Comparison of ENCODE assay signal across 22 cellular contexts in the genomic region with DNA sequence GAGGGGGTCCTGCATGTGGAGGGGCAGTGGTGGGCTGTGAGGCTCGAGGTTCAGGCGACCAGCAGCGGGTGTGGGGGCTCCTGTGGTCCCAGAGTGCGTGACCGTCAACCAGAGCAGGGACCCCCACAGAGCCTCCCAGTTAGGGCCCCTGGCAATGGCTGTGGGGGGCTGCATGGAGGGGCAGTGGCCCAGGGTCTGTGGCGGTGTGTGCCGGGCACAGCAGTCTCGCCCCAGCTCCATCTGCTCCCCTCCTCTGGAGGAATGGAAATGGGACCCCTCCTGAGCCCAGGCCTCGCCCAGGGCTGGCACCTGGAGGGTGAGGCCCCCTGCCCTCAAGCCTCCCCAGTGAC.
"Had no signal": no experiment of that assay in that cellular context is flagged by ENCODE, and none has a peak within 500 bp of the region (broad histone marks: within the 10 kb centered on the region; RNA-seq: fewer than 3 reads in every experiment).

No MANE protein-coding gene starts in this region.

- H3K27me3 Mint-ChIP-seq: activated CD8-positive, alpha-beta memory T cell treated with anti-CD3 and anti-CD28 coated beads, Interleukin-2, amount 10 ng/mL, durations not matched to agents 7 days and 5 days; activated naive CD8-positive, alpha-beta T cell treated with anti-CD3 and anti-CD28 coated beads, Interleukin-2, amount 50 U/mL, for 24 hours had no signal

- ATAC-seq: activated CD8-positive, alpha-beta memory T cell treated with anti-CD3 and anti-CD28 coated beads, Interleukin-2, amount 10 ng/mL, durations not matched to agents 7 days and 5 days; activated naive CD4-positive, alpha-beta T cell treated with anti-CD3 and anti-CD28 coated beads, Interleukin-2, amount 50 U/mL, for 72 hours; activated naive CD8-positive, alpha-beta T cell treated with anti-CD3 and anti-CD28 coated beads, Interleukin-2, amount 50 U/mL, for 24 hours; activated T-cell treated with anti-CD3 and anti-CD28 coated beads, Interleukin-2, amount 50 U/mL, for 4 hours; T-helper 17 cell; WTC11 had no signal

- H3K36me3 Mint-ChIP-seq: activated CD8-positive, alpha-beta memory T cell treated with anti-CD3 and anti-CD28 coated beads, Interleukin-2, amount 10 ng/mL, durations not matched to agents 7 days and 5 days; activated naive CD4-positive, alpha-beta T cell treated with anti-CD3 and anti-CD28 coated beads, Interleukin-2, amount 50 U/mL, for 72 hours; WTC11 had no signal

- H3K4me1 ChIP-seq: Peyer's patch had no signal

- H3K27ac Mint-ChIP-seq: activated CD8-positive, alpha-beta memory T cell treated with anti-CD3 and anti-CD28 coated beads, Interleukin-2, amount 10 ng/mL, durations not matched to agents 7 days and 5 days; activated naive CD4-positive, alpha-beta T cell treated with anti-CD3 and anti-CD28 coated beads, Interleukin-2, amount 50 U/mL, for 72 hours; activated naive CD8-positive, alpha-beta T cell treated with anti-CD3 and anti-CD28 coated beads, Interleukin-2, amount 50 U/mL, for 24 hours; T-helper 17 cell; WTC11 had no signal

- H3K27ac ChIP-seq: brain microvascular endothelial cell, cardiac muscle cell, KMS-11, Peyer's patch, RWPE1 had no signal

- DNase-seq: activated CD4-positive, alpha-beta T cell treated with anti-CD3 and anti-CD28 coated beads for 48 hours; activated CD4-positive, alpha-beta T cell treated with anti-CD3 and anti-CD28 coated beads, Interleukin-2, amount 50 U/mL, for 4 hours; activated CD4-positive, CD25-positive, alpha-beta regulatory T cell treated with anti-CD3 and anti-CD28 coated beads, Interleukin-2, amount 50 U/mL, for 72 hours; activated CD8-positive, alpha-beta memory T cell treated with anti-CD3 and anti-CD28 coated beads, Interleukin-2, amount 10 ng/mL, durations not matched to agents 7 days and 5 days; activated effector memory CD4-positive, alpha-beta T cell treated with anti-CD3 and anti-CD28 coated beads, Interleukin-2, amount 50 U/mL, for 16 hours; activated naive CD4-positive, alpha-beta T cell treated with Interleukin-2 at 50 U/mL for 16 hours; activated naive CD8-positive, alpha-beta T cell treated with anti-CD3 and anti-CD28 coated beads, Interleukin-2, amount 50 U/mL, for 24 hours; activated T-cell treated with anti-CD3 and anti-CD28 coated beads, Interleukin-2, amount 50 U/mL, for 4 hours; amniotic stem cell; brain microvascular endothelial cell; cerebellar nuclear complex; NCI-H1436; NK-92 treated with Interleukin-12 subunit alpha and Interleukin-12 subunit beta, amount 100 ng/mL, for 24 hours; Peyer's patch; SIG-M5; T-helper 17 cell; T-helper 9 cell had no signal

- H3K36me3 ChIP-seq: brain microvascular endothelial cell, cardiac muscle cell, Peyer's patch had no signal

- H3K27me3 ChIP-seq: brain microvascular endothelial cell, cardiac muscle cell, Peyer's patch had no signal

- H3K4me2 ChIP-seq: KMS-11 had no signal

- H3K4me1 Mint-ChIP-seq: activated CD8-positive, alpha-beta memory T cell treated with anti-CD3 and anti-CD28 coated beads, Interleukin-2, amount 10 ng/mL, durations not matched to agents 7 days and 5 days; activated naive CD8-positive, alpha-beta T cell treated with anti-CD3 and anti-CD28 coated beads, Interleukin-2, amount 50 U/mL, for 24 hours had no signal

- H3K9me3 ChIP-seq: Peyer's patch had no signal

- H3K4me3 ChIP-seq: cardiac muscle cell, Peyer's patch had no signal

- H3K4me3 Mint-ChIP-seq: activated CD8-positive, alpha-beta memory T cell treated with anti-CD3 and anti-CD28 coated beads, Interleukin-2, amount 10 ng/mL, durations not matched to agents 7 days and 5 days; activated naive CD8-positive, alpha-beta T cell treated with anti-CD3 and anti-CD28 coated beads, Interleukin-2, amount 50 U/mL, for 24 hours; activated T-cell treated with anti-CD3 and anti-CD28 coated beads, Interleukin-2, amount 50 U/mL, for 4 hours; T-helper 17 cell; WTC11 had no signal
